ENCODE assay signal across 8 cellular contexts in genomic region chr13:99658266-99658991, GRCh38. TPM values are rescaled to one million over a fixed set of nuclear protein-coding genes. Genes with fewer than 3 reads are reported as not detected.
DNase-seq lines count a peak whose midpoint lies in the region; ATAC-seq and TF ChIP-seq lines count a peak whose summit lies in the region.

No MANE protein-coding gene starts in this region.

- peak; percentile 61 for TF ChIP-seq CTCF in epithelial cell of proximal tubule (conservative IDR thresholded peaks at IDR 0.05; ENCODE audit: low read depth, low read length)
- no peak for TF ChIP-seq CTCF in mucosa of descending colon (IDR thresholded peaks at IDR 0.05)

- peaks cover 14% of the 10 kb centered on the region for H3K4me1 ChIP-seq in mucosa of descending colon (ENCODE audit: low read depth)

- peak; percentile 68 for DNase-seq in ELF-1 (ENCODE audit: low read depth, low spot score)
- peak; percentile 42 for DNase-seq in NCI-H510A (lab: John Stamatoyannopoulos, UW)
- peak; percentile 26 for DNase-seq in activated T-cell treated with anti-CD3 and anti-CD28 coated beads for 4 hours
- DNase-seq in epithelial cell of proximal tubule (ENCODE audit: low read depth), result peak; percentile 4
- peak; percentile 44 to 74 (median 68) for DNase-seq in mucosa of descending colon
- peak; percentile 11 to 26 for DNase-seq in stimulated activated CD8-positive, alpha-beta memory T cell treated with anti-CD3 and anti-CD28 coated beads, Interleukin-7, amount 100 ng/mL, for 48 hours (ENCODE audit: extremely low read depth in 1 of 2, low read depth in 1 of 2)

- H3K4me3 ChIP-seq in epithelial cell of proximal tubule (ENCODE audit: low read depth, low read length) (peak overlapping the region; percentile 46), mucosa of descending colon (peak overlapping the region; percentile 17)

- intact Hi-C loops in mucosa of descending colon (cut with DNase I, micrococcal nuclease), result loop anchor here in 1 of 2 donors (10.0 kb wide), 2 partner anchors 576 to 856 kb away; no protein-coding TSS in a partner anchor

- H3K36me3 ChIP-seq in mucosa of descending colon (ENCODE audit: low read depth), result no peaks in the 10 kb centered on the region

- no peaks in the 10 kb centered on the region for H3K9me3 ChIP-seq in mucosa of descending colon

- ATAC-seq in HG02642 (IDR thresholded peaks at IDR 0.05; ENCODE audit: poor library complexity, unreplicated experiment) (peak; percentile 50), mucosa of descending colon (peak; percentile 51), HG02571 (IDR thresholded peaks at IDR 0.05; ENCODE audit: unreplicated experiment) (no peak)

RNA-seq across cellular contexts. Expression of gene CLYBL, which starts 51.9 kb away (rescaled TPM):
- total RNA-seq in epithelial cell of proximal tubule (1.9 and 6.1 TPM in 2 replicates), mucosa of descending colon (10 to 100 TPM; 15.8 to 45.0 (median 25.5) TPM)

Comparison
In these comparisons a context has a peak if more than half of its experiments do, and no peak if none do; other contexts are left out.
1. DNase-seq: peak in every context shown above with its lines; median percentile 68 in ELF-1; 68 in mucosa of descending colon; 42 in NCI-H510A; 26 in activated T-cell treated with anti-CD3 and anti-CD28 coated beads for 4 hours; 18 in stimulated activated CD8-positive, alpha-beta memory T cell treated with anti-CD3 and anti-CD28 coated beads, Interleukin-7, amount 100 ng/mL, for 48 hours; 4 in epithelial cell of proximal tubule.